Comparison of ENCODE assay signal across 8 cellular contexts in genomic region chr12:51082561-51083139, GRCh38. TPM values are rescaled to one million over a fixed set of nuclear protein-coding genes. Genes with fewer than 3 reads are reported as not detected.
DNase-seq lines count a peak whose midpoint lies in the region; ATAC-seq and TF ChIP-seq lines count a peak whose summit lies in the region.

No MANE protein-coding gene starts in this region.

- TF ChIP-seq CTCF in brain microvascular endothelial cell (IDR thresholded peaks at IDR 0.05; ENCODE audit: low read depth, low read length, missing control alignments), result no peak

- H3K4me3 ChIP-seq in SJSA1, result peak overlapping the region; percentile 81
- H3K4me3 ChIP-seq in brain microvascular endothelial cell (ENCODE audit: low read depth, low read length), result peak overlapping the region; percentile 91
- H3K4me3 ChIP-seq in iPS-20b (ENCODE audit: low read length), result peak overlapping the region; percentile 83
- peak overlapping the region; percentile 79 for H3K4me3 ChIP-seq in skeletal muscle satellite cell (ENCODE audit: low read length)

- in situ Hi-C loops in brain microvascular endothelial cell (cut with HindIII; ENCODE audit: low pct_ligation_motif_present, low sequenced_read_pairs), result no loop called here

- H3K27me3 ChIP-seq in SJSA1 (replicated peaks) (no peaks in the 10 kb centered on the region), brain microvascular endothelial cell (replicated peaks) (no peaks in the 10 kb centered on the region), iPS-20b (ENCODE audit: insufficient read depth, low read length) (no peaks in the 10 kb centered on the region), skeletal muscle satellite cell (ENCODE audit: control insufficient read depth, insufficient read depth, low read length) (no peaks in the 10 kb centered on the region)

- H3K9me3 ChIP-seq in SJSA1 (replicated peaks), result no peaks in the 10 kb centered on the region
- H3K9me3 ChIP-seq in iPS-20b (ENCODE audit: insufficient read depth, low read depth, low read length), result no peaks in the 10 kb centered on the region
- H3K9me3 ChIP-seq in skeletal muscle satellite cell (replicated peaks; ENCODE audit: low read length), result no peaks in the 10 kb centered on the region

- H3K4me1 ChIP-seq in SJSA1 (replicated peaks) (peaks cover 11% of the 10 kb centered on the region), iPS-20b (ENCODE audit: insufficient read depth, low read length) (peaks cover 13% of the 10 kb centered on the region), skeletal muscle satellite cell (ENCODE audit: control insufficient read depth, insufficient read depth, low read length) (peaks cover 20% of the 10 kb centered on the region)

- peak overlapping the region; percentile 90 for H3K4me2 ChIP-seq in skeletal muscle satellite cell (ENCODE audit: low read length)

- H3K27ac ChIP-seq in SJSA1, result peak overlapping the region; percentile 74
- peak overlapping the region; percentile 95 for H3K27ac ChIP-seq in brain microvascular endothelial cell
- peak overlapping the region; percentile 43 for H3K27ac ChIP-seq in iPS-20b (ENCODE audit: low read length)

- H3K9ac ChIP-seq in iPS-20b (ENCODE audit: low read depth, low read length) (peak overlapping the region; percentile 85; the same call in 1 of the 2 replicates), skeletal muscle satellite cell (ENCODE audit: low read depth, low read length) (peak overlapping the region; percentile 94)

- peak in 10 of 14 donors; percentile 22 to 62 (median 50) for DNase-seq in C1 segment of cervical spinal cord (lab: John Stamatoyannopoulos, UW)
- DNase-seq in SJSA1 (ENCODE audit: low read depth in 1 of 2, low spot score in 2 of 2), result peak in 1 of 2 experiments; percentile 59
- DNase-seq in brain microvascular endothelial cell, result peak; percentile 34
- no peak for DNase-seq in NCI-H1930 (lab: John Stamatoyannopoulos, UW)

- H3K36me3 ChIP-seq in SJSA1, result peaks cover 27% of the 10 kb centered on the region
- no peaks in the 10 kb centered on the region for H3K36me3 ChIP-seq in brain microvascular endothelial cell (replicated peaks)
- H3K36me3 ChIP-seq in iPS-20b (ENCODE audit: insufficient read depth, low read depth, low read length), result no peaks in the 10 kb centered on the region
- peaks cover 2% of the 10 kb centered on the region for H3K36me3 ChIP-seq in skeletal muscle satellite cell (ENCODE audit: insufficient read depth, low read length)

- ATAC-seq in HG02588 (IDR thresholded peaks at IDR 0.05; ENCODE audit: unreplicated experiment), result peak; percentile 2
- no peak for ATAC-seq in GM19395 (IDR thresholded peaks at IDR 0.05; ENCODE audit: unreplicated experiment)

RNA-seq across cellular contexts. Expression of gene CSRNP2, which starts 0.7 kb away (rescaled TPM):
- 18.4 and 29.0 TPM in 2 replicates for total RNA-seq in SJSA1 (2014; rRNA removed; shearing (Covaris generic))
- total RNA-seq in skeletal muscle satellite cell (2012; rRNA removed), result 11.7 and 15.1 TPM in 2 replicates

RNA-seq across cellular contexts. Expression of gene LETMD1, which starts 34.5 kb away (rescaled TPM):
- total RNA-seq in SJSA1 (2014; rRNA removed; shearing (Covaris generic)), result 28.5 and 43.0 TPM in 2 replicates
- total RNA-seq in skeletal muscle satellite cell (2012; rRNA removed), result 31.9 TPM in 2 replicates

RNA-seq across cellular contexts. Expression of gene SLC11A2, which starts 56.5 kb away (rescaled TPM):
- total RNA-seq in SJSA1 (2014; rRNA removed; shearing (Covaris generic)), result 19.6 and 40.0 TPM in 2 replicates
- total RNA-seq in skeletal muscle satellite cell (2012; rRNA removed), result 27.7 and 33.5 TPM in 2 replicates

Comparison
In these comparisons a context has a peak if more than half of its experiments do, and no peak if none do; other contexts are left out.
1. DNase-seq: peak in C1 segment of cervical spinal cord (10 of 14) and brain microvascular endothelial cell (single experiment); none in NCI-H1930 (0 of 2).
2. H3K27ac ChIP-seq: peak in every context shown above with its lines; median percentile 95 in brain microvascular endothelial cell; 74 in SJSA1; 43 in iPS-20b.
3. Peak in every context shown above with its lines, with median percentiles within 50 percentile points of each other: H3K4me3 ChIP-seq.